ENCODE assay signal across 20 cellular contexts in genomic region chr6:12585497-12585958, GRCh38.
A peak's percentile ranks its signal among the peaks of the same experiment; 100 is the strongest.
DNase-seq lines count a peak whose midpoint lies in the region; ATAC-seq and TF ChIP-seq lines count a peak whose summit lies in the region.
"Had no signal": no experiment of that assay in that cellular context is flagged by ENCODE, and none has a peak within 500 bp of the region (broad histone marks: within the 10 kb centered on the region; RNA-seq: fewer than 3 reads in every experiment).

No MANE protein-coding gene starts in this region.

- H3K4me3 ChIP-seq in SJSA1: no peak overlapping the region
- no peak overlapping the region for H3K4me3 ChIP-seq in mesendoderm (ENCODE audit: low read length)
- no peak overlapping the region for H3K4me3 ChIP-seq in spleen
- H3K4me3 ChIP-seq: colonic mucosa, mucosa of descending colon, vagina had no signal

- no peak overlapping the region for H4K5ac ChIP-seq in mesendoderm (ENCODE audit: low read length)

- H3K56ac ChIP-seq in mesendoderm (ENCODE audit: low read length): no peak overlapping the region

- no peak overlapping the region for H2BK15ac ChIP-seq in mesendoderm (replicated peaks; ENCODE audit: low read depth)

- no peaks in the 10 kb centered on the region for H3K79me1 ChIP-seq in mesendoderm (ENCODE audit: low read length)

- no CpG with 5 or more reads among the region's 12 CpGs for WGBS in mesendoderm (ENCODE audit: extremely low coverage, insufficient coverage, low lambda C conversion rate)
- 79 to 94% (median 87%) methylated on average over 12 of the region's 12 CpGs for WGBS in spleen, 5 donors

- H3K27ac ChIP-seq in SJSA1 (peak overlapping the region; percentile 41), mesendoderm (ENCODE audit: low read depth, low read length) (no peak overlapping the region), spleen (peak overlapping the region in 7 of 8 donors; percentile 33 to 81 (median 36))
- H3K27ac ChIP-seq: colonic mucosa, vagina had no signal

- TF ChIP-seq POLR2A in spleen (IDR thresholded peaks at IDR 0.05): no peak

- no peak overlapping the region for H3K23ac ChIP-seq in mesendoderm (ENCODE audit: low read length)

- H3K9ac ChIP-seq in mesendoderm (ENCODE audit: low read length): no peak overlapping the region

- no peaks in the 10 kb centered on the region for H3K36me3 ChIP-seq in SJSA1
- H3K36me3 ChIP-seq in mesendoderm (ENCODE audit: control insufficient read depth, insufficient read depth, low read length): no peaks in the 10 kb centered on the region
- no peaks in the 10 kb centered on the region for H3K36me3 ChIP-seq in spleen
- H3K36me3 ChIP-seq: colonic mucosa, vagina had no signal

- no peak for DNase-seq in SJSA1 (ENCODE audit: low read depth in 1 of 2, low spot score in 2 of 2)
- DNase-seq in glomerular endothelial cell (ENCODE audit: extremely low read depth, low read depth, low spot score): peak; percentile 86
- DNase-seq in mesendoderm: no peak
- no peak for DNase-seq in spleen
- no peak for DNase-seq in activated gamma-delta T cell (lab: John Stamatoyannopoulos, UW)
- no peak for DNase-seq in NCI-H748 (lab: John Stamatoyannopoulos, UW; ENCODE audit: unreplicated experiment)
- DNase-seq: activated CD4-positive, alpha-beta memory T cell treated with anti-CD3 and anti-CD28 coated beads for 36 hours; activated naive CD8-positive, alpha-beta T cell treated with anti-CD3 and anti-CD28 coated beads, Interleukin-2, amount 50 U/mL, for 24 hours; activated T-cell treated with anti-CD3 and anti-CD28 coated beads, Interleukin-2, amount 50 U/mL, for 48 hours; AML-193; colonic mucosa; GF-D8; KBM-7; NCI-H1105 treated with DMSO at 0.1 percent for 48 hours; NCI-H446; stimulated activated CD4-positive, alpha-beta T cell treated with anti-CD3 and anti-CD28 coated beads, Interleukin-4, amount 100 ng/mL, for 24 hours had no signal

- no peaks in the 10 kb centered on the region for H3K27me3 ChIP-seq in SJSA1 (replicated peaks)
- H3K27me3 ChIP-seq in mesendoderm (ENCODE audit: insufficient read depth, low read length, poor library complexity): no peaks in the 10 kb centered on the region
- H3K27me3 ChIP-seq in spleen (replicated peaks in 1 of 7): no peaks in the 10 kb centered on the region
- H3K27me3 ChIP-seq: colonic mucosa, vagina had no signal

- no peak overlapping the region for H2BK120ac ChIP-seq in mesendoderm (ENCODE audit: low read depth, low read length)

- H4K8ac ChIP-seq in mesendoderm (ENCODE audit: low read depth, low read length): no peak overlapping the region

- intact Hi-C loops in spleen (cut with DNase I; ENCODE audit: low total_unique reads): no loop called here

- no peaks in the 10 kb centered on the region for H3K79me2 ChIP-seq in mesendoderm (ENCODE audit: control insufficient read depth, insufficient read depth, low read length)

- H3K9me3 ChIP-seq in SJSA1 (replicated peaks) (no peaks in the 10 kb centered on the region), spleen (no peaks in the 10 kb centered on the region)
- H3K9me3 ChIP-seq: colonic mucosa, mucosa of descending colon, vagina had no signal

- ATAC-seq in HG03095 (IDR thresholded peaks at IDR 0.05; ENCODE audit: unreplicated experiment) (no peak), GM21515 (IDR thresholded peaks at IDR 0.05; ENCODE audit: unreplicated experiment) (no peak)
- ATAC-seq: activated naive CD8-positive, alpha-beta T cell treated with anti-CD3 and anti-CD28 coated beads, Interleukin-2, amount 50 U/mL, for 24 hours had no signal

- no peak overlapping the region for H3K4me2 ChIP-seq in mesendoderm (ENCODE audit: low read length)

- peaks cover 47% of the 10 kb centered on the region for H3K4me1 ChIP-seq in SJSA1 (replicated peaks)
- no peaks in the 10 kb centered on the region for H3K4me1 ChIP-seq in mesendoderm (ENCODE audit: control insufficient read depth, low read depth, low read length)
- peaks cover 0 to 14% (median 2%) of the 10 kb centered on the region in 6 donors for H3K4me1 ChIP-seq in spleen
- H3K4me1 ChIP-seq: colonic mucosa, vagina had no signal

- H2BK5ac ChIP-seq in mesendoderm (ENCODE audit: low read length): peak overlapping the region; percentile 35

- H3K4ac ChIP-seq in mesendoderm (ENCODE audit: low read depth, low read length): no peak overlapping the region

- no peak for TF ChIP-seq CTCF in spleen (IDR thresholded peaks at IDR 0.05 in 8 of 11, conservative IDR thresholded peaks at IDR 0.05 in 3 of 11)

- peak overlapping the region; percentile 44 for H2AK5ac ChIP-seq in mesendoderm (ENCODE audit: low read length)

- H3K18ac ChIP-seq in mesendoderm (ENCODE audit: low read length): no peak overlapping the region
